7 cellular contexts compared by ENCODE assay signal in genomic region chr5:123813937-123814624, GRCh38.
DNase-seq lines count a peak whose midpoint lies in the region; ATAC-seq and TF ChIP-seq lines count a peak whose summit lies in the region.

No MANE protein-coding gene starts in this region.

- H2AK5ac ChIP-seq in neuronal stem cell (ENCODE audit: low read depth, low read length) = no peak overlapping the region

- ATAC-seq in GM21737 (IDR thresholded peaks at IDR 0.05; ENCODE audit: unreplicated experiment) (peak; percentile 64), left colon (no peak)
- no peak for ATAC-seq in effector memory CD8-positive, alpha-beta T cell (replicated peaks)

- WGBS in neuronal stem cell (ENCODE audit: extremely low coverage in 2 of 2, insufficient read length in 2 of 2, insufficient replicate concordance in 1 of 2), 2 donors = no CpG with 5 or more reads among the region's 10 CpGs
- 46 to 64% (median 51%) methylated on average over 10 of the region's 10 CpGs for WGBS in ovary, 3 donors

- H3K36me3 Mint-ChIP-seq in effector memory CD8-positive, alpha-beta T cell (ENCODE audit: insufficient read depth) = no peaks in the 10 kb centered on the region

- H2BK120ac ChIP-seq in neuronal stem cell (ENCODE audit: low read depth, low read length) = no peak overlapping the region

- H3K4ac ChIP-seq in neuronal stem cell (ENCODE audit: low read length) = no peak overlapping the region

- H3K9me3 Mint-ChIP-seq in effector memory CD8-positive, alpha-beta T cell = peaks cover 0 to 10% of the 10 kb centered on the region in 2 donors

- H3K18ac ChIP-seq in neuronal stem cell (ENCODE audit: low read length) = no peak overlapping the region

- H3K14ac ChIP-seq in neuronal stem cell (ENCODE audit: low read length) = no peak overlapping the region

- H2BK12ac ChIP-seq in neuronal stem cell (ENCODE audit: low read length) = no peak overlapping the region

- H3K27me3 ChIP-seq in neuronal stem cell (ENCODE audit: control insufficient read depth in 3 of 3, insufficient read depth in 3 of 3, low read depth in 1 of 3, low read length in 3 of 3) = no peaks in the 10 kb centered on the region
- no peaks in the 10 kb centered on the region for H3K27me3 ChIP-seq in ovary

- H3K4me2 ChIP-seq in neuronal stem cell (ENCODE audit: insufficient read depth, low read length, poor library complexity, severe bottlenecking) = no peak overlapping the region

- H3K4me3 Mint-ChIP-seq in effector memory CD8-positive, alpha-beta T cell = no peak overlapping the region

- H3K36me3 ChIP-seq in neuronal stem cell (replicated peaks in 1 of 2; ENCODE audit: control insufficient read depth in 2 of 2, insufficient read depth in 2 of 2, low read length in 2 of 2) (no peaks in the 10 kb centered on the region), ovary (no peaks in the 10 kb centered on the region)

- H2BK15ac ChIP-seq in neuronal stem cell (ENCODE audit: low read length) = no peak overlapping the region

- TF ChIP-seq EP300 in ovary (IDR thresholded peaks at IDR 0.05) = no peak

- DNase-seq in NCI-H345 (lab: John Stamatoyannopoulos, UW) (peak; percentile 74), dermis blood vessel endothelial cell (peak; percentile 97), neuronal stem cell (ENCODE audit: low spot score) (no peak), ovary (no peak), left colon (no peak)
- no peak for DNase-seq in effector memory CD8-positive, alpha-beta T cell

- no peak overlapping the region for H4K8ac ChIP-seq in neuronal stem cell (ENCODE audit: low read depth, low read length)

- H3K27me3 Mint-ChIP-seq in effector memory CD8-positive, alpha-beta T cell = no peaks in the 10 kb centered on the region

- H2BK5ac ChIP-seq in neuronal stem cell (ENCODE audit: low read length) = no peak overlapping the region

- TF ChIP-seq POLR2A in ovary (IDR thresholded peaks at IDR 0.05) = no peak

- no peaks in the 10 kb centered on the region for H3K4me1 Mint-ChIP-seq in effector memory CD8-positive, alpha-beta T cell (ENCODE audit: low read depth in 2 of 2)

- H3K79me1 ChIP-seq in neuronal stem cell (ENCODE audit: low read depth, low read length) = no peaks in the 10 kb centered on the region

- H3K4me1 ChIP-seq in neuronal stem cell (ENCODE audit: control insufficient read depth in 2 of 2, insufficient read depth in 1 of 2, low read depth in 1 of 2, low read length in 2 of 2) = peaks cover 16 to 58% of the 10 kb centered on the region in 2 donors
- H3K4me1 ChIP-seq in ovary (ENCODE audit: insufficient read depth) = peaks cover 4% of the 10 kb centered on the region

- no peak overlapping the region for H3K9ac ChIP-seq in neuronal stem cell (ENCODE audit: low read depth, low read length, poor library complexity)

- H3K27ac Mint-ChIP-seq in effector memory CD8-positive, alpha-beta T cell = no peak overlapping the region

- no peak overlapping the region for H4K91ac ChIP-seq in neuronal stem cell (ENCODE audit: low read depth, low read length, poor library complexity)

- H3K9me3 ChIP-seq in neuronal stem cell (replicated peaks in 1 of 2; ENCODE audit: control insufficient read depth in 2 of 2, insufficient read depth in 1 of 2, low read depth in 1 of 2, low read length in 2 of 2) = no peaks in the 10 kb centered on the region
- no peaks in the 10 kb centered on the region for H3K9me3 ChIP-seq in ovary

- H3K4me3 ChIP-seq in neuronal stem cell (ENCODE audit: low read length in 2 of 2) (peak overlapping the region in 1 of 2 donors; percentile 9), ovary (no peak overlapping the region)

- intact Hi-C loops in ovary (cut with DNase I) (no loop called here), left colon (cut with DNase I, micrococcal nuclease) (no loop called here)

- no peak for TF ChIP-seq CTCF in ovary (IDR thresholded peaks at IDR 0.05)

- H2AFZ ChIP-seq in neuronal stem cell (ENCODE audit: low read length) = peak overlapping the region; percentile 50

- H3K23ac ChIP-seq in neuronal stem cell (ENCODE audit: low read depth, low read length, poor library complexity) = no peak overlapping the region

- no peak overlapping the region for H3K27ac ChIP-seq in neuronal stem cell (replicated peaks; ENCODE audit: low read length)
- no peak overlapping the region for H3K27ac ChIP-seq in ovary

Comparison
In these comparisons a context has a peak if more than half of its experiments do, and no peak if none do; other contexts are left out.
1. DNase-seq: peak in NCI-H345 (single experiment) and dermis blood vessel endothelial cell (single experiment); none in neuronal stem cell (single experiment), ovary (0 of 5), effector memory CD8-positive, alpha-beta T cell (0 of 3) and left colon (0 of 2).